Comparison of ENCODE assay signal across 2 cellular contexts in the genomic region with DNA sequence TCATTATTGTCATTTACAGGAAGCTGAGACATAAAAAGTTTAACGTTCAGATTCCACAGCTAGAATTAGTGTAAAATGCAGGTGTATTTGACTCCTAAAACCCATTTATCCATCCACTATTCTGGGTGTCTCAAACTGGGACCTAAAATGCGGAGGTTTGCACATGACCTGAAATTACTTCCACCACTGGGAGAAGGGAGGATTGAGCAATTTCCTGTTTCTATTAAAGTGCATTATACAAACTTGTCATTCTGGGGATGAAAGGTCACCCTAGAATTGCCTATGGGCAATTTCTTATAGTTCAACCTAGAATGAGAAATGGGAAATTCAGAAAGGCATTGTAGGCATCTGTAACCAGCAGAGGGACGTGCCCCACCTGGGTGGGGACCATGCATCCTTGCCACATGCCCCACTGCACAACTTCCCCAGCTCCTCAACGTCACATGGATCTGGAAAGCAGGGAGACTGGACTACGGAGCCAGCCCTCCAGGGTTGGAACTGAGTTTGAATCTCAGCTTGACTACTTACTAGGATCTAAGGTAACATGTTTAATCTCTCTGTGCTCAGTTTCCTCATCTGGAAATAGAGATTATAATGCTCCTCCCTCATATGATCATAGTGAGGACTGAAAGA.
TF ChIP-seq lines count a peak whose summit lies in the region.

No MANE protein-coding gene starts in this region.

TF ChIP-seq in GM12878, 131 proteins besides CTCF, POLR2A, EP300 and RAD21 (continued from another document):
- TF ChIP-seq, protein P1, sequence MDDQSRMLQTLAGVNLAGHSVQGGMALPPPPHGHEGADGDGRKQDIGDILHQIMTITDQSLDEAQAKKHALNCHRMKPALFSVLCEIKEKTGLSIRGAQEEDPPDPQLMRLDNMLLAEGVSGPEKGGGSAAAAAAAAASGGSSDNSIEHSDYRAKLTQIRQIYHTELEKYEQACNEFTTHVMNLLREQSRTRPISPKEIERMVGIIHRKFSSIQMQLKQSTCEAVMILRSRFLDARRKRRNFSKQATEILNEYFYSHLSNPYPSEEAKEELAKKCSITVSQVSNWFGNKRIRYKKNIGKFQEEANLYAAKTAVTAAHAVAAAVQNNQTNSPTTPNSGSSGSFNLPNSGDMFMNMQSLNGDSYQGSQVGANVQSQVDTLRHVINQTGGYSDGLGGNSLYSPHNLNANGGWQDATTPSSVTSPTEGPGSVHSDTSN (IDR thresholded peaks at IDR 0.05; ENCODE audit: insufficient replicate concordance, low read depth, low read length): peak; percentile 12
- TF ChIP-seq IRF5 (IDR thresholded peaks at IDR 0.05; ENCODE audit: borderline replicate concordance) (no peak), CEBPB (IDR thresholded peaks at IDR 0.05; ENCODE audit: borderline replicate concordance in 1 of 2, low read depth in 2 of 2, low read length in 2 of 2) (peak in 1 of 2 experiments; percentile 48; a peak in 1 of 4 replicates), POLR2AphosphoS2 (IDR thresholded peaks at IDR 0.05; ENCODE audit: low read depth, low read length) (peak; percentile 40; the same call in 1 of the 2 replicates), CREM (IDR thresholded peaks at IDR 0.05; ENCODE audit: low read depth) (0 out of 2 replicates have a peak, but pooled peaks have one; percentile 17), ZBTB33 (IDR thresholded peaks at IDR 0.05) (no peak)

TF ChIP-seq in SK-N-SH treated with all-trans-retinoic acid at 6 μM for 48 hours, 23 proteins besides CTCF, POLR2A, EP300 and RAD21:
- TF ChIP-seq PATZ1 (CRISPR knock-in tag; IDR thresholded peaks at IDR 0.05; ENCODE audit: borderline replicate concordance): no peak
- no peak for TF ChIP-seq PPARA (CRISPR knock-in tag; IDR thresholded peaks at IDR 0.05; ENCODE audit: borderline replicate concordance)
- TF ChIP-seq OSR1 (CRISPR knock-in tag; IDR thresholded peaks at IDR 0.05): no peak
- no peak for TF ChIP-seq RARB (CRISPR knock-in tag; IDR thresholded peaks at IDR 0.05)
- no peak for TF ChIP-seq ZC3H10 (CRISPR knock-in tag; IDR thresholded peaks at IDR 0.05)
- no peak for TF ChIP-seq CSRNP3 (CRISPR knock-in tag; IDR thresholded peaks at IDR 0.05)
- TF ChIP-seq SNAI2 (CRISPR knock-in tag; IDR thresholded peaks at IDR 0.05): no peak
- TF ChIP-seq TCF4 (CRISPR knock-in tag; IDR thresholded peaks at IDR 0.05; ENCODE audit: borderline replicate concordance): no peak
- TF ChIP-seq, protein P2, sequence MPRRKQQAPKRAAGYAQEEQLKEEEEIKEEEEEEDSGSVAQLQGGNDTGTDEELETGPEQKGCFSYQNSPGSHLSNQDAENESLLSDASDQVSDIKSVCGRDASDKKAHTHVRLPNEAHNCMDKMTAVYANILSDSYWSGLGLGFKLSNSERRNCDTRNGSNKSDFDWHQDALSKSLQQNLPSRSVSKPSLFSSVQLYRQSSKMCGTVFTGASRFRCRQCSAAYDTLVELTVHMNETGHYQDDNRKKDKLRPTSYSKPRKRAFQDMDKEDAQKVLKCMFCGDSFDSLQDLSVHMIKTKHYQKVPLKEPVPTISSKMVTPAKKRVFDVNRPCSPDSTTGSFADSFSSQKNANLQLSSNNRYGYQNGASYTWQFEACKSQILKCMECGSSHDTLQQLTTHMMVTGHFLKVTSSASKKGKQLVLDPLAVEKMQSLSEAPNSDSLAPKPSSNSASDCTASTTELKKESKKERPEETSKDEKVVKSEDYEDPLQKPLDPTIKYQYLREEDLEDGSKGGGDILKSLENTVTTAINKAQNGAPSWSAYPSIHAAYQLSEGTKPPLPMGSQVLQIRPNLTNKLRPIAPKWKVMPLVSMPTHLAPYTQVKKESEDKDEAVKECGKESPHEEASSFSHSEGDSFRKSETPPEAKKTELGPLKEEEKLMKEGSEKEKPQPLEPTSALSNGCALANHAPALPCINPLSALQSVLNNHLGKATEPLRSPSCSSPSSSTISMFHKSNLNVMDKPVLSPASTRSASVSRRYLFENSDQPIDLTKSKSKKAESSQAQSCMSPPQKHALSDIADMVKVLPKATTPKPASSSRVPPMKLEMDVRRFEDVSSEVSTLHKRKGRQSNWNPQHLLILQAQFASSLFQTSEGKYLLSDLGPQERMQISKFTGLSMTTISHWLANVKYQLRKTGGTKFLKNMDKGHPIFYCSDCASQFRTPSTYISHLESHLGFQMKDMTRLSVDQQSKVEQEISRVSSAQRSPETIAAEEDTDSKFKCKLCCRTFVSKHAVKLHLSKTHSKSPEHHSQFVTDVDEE (CRISPR knock-in tag; IDR thresholded peaks at IDR 0.05): no peak
- no peak for TF ChIP-seq BACH2 (CRISPR knock-in tag; IDR thresholded peaks at IDR 0.05; ENCODE audit: borderline replicate concordance)
- TF ChIP-seq, protein P3, sequence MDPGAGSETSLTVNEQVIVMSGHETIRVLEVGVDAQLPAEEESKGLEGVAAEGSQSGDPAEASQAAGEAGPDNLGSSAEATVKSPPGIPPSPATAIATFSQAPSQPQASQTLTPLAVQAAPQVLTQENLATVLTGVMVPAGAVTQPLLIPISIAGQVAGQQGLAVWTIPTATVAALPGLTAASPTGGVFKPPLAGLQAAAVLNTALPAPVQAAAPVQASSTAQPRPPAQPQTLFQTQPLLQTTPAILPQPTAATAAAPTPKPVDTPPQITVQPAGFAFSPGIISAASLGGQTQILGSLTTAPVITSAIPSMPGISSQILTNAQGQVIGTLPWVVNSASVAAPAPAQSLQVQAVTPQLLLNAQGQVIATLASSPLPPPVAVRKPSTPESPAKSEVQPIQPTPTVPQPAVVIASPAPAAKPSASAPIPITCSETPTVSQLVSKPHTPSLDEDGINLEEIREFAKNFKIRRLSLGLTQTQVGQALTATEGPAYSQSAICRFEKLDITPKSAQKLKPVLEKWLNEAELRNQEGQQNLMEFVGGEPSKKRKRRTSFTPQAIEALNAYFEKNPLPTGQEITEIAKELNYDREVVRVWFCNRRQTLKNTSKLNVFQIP (CRISPR knock-in tag; IDR thresholded peaks at IDR 0.05; ENCODE audit: borderline replicate concordance, low read depth): no peak
- no peak for TF ChIP-seq TOX (CRISPR knock-in tag; IDR thresholded peaks at IDR 0.05; ENCODE audit: borderline replicate concordance)
- no peak for TF ChIP-seq ZNF70 (CRISPR knock-in tag; IDR thresholded peaks at IDR 0.05)
- TF ChIP-seq ESRRG (CRISPR knock-in tag; IDR thresholded peaks at IDR 0.05): no peak
- TF ChIP-seq ZFP3 (CRISPR knock-in tag; IDR thresholded peaks at IDR 0.05): no peak
- no peak for TF ChIP-seq GLIS3 (CRISPR knock-in tag; IDR thresholded peaks at IDR 0.05)
- TF ChIP-seq CSDC2 (CRISPR knock-in tag; IDR thresholded peaks at IDR 0.05): no peak
- TF ChIP-seq ZFP30 (CRISPR knock-in tag; IDR thresholded peaks at IDR 0.05): no peak
- no peak for TF ChIP-seq ZNF565 (CRISPR knock-in tag; conservative IDR thresholded peaks at IDR 0.05; ENCODE audit: low read depth)
- TF ChIP-seq ARNTL (CRISPR knock-in tag; IDR thresholded peaks at IDR 0.05; ENCODE audit: borderline replicate concordance, low read depth): no peak
